In genomic region chr19:32345261-32346207, GRCh38 we compare ENCODE assay signal across 1 cellular context.
TF ChIP-seq lines count a peak whose summit lies in the region.

ZNF507 (plus strand) TSS chr19:32345610; CDS start chr19:32352831, 7,221 bp downstream.

TF ChIP-seq in K562, 482 proteins besides CTCF, POLR2A, EP300 and RAD21 (continued from another document and continues in another):
- TF ChIP-seq, protein P1, sequence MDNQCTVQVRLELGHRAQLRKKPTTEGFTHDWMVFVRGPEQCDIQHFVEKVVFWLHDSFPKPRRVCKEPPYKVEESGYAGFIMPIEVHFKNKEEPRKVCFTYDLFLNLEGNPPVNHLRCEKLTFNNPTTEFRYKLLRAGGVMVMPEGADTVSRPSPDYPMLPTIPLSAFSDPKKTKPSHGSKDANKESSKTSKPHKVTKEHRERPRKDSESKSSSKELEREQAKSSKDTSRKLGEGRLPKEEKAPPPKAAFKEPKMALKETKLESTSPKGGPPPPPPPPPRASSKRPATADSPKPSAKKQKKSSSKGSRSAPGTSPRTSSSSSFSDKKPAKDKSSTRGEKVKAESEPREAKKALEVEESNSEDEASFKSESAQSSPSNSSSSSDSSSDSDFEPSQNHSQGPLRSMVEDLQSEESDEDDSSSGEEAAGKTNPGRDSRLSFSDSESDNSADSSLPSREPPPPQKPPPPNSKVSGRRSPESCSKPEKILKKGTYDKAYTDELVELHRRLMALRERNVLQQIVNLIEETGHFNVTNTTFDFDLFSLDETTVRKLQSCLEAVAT (IDR thresholded peaks at IDR 0.05), result peak in 1 of 2 experiments; percentile 65; a peak in 1 of 4 replicates
- TF ChIP-seq ZNF507 (tag; conservative IDR thresholded peaks at IDR 0.05) (no peak), SIN3A (IDR thresholded peaks at IDR 0.05; ENCODE audit: borderline replicate concordance in 2 of 2, control insufficient read depth in 1 of 2, low read depth in 2 of 2, low read length in 2 of 2) (peak; percentile 70 to 89; a peak in 3 of 4 replicates), SAFB2 (IDR thresholded peaks at IDR 0.05; ENCODE audit: borderline replicate concordance, low read depth, low read length, severe bottlenecking) (no peak), KHSRP (IDR thresholded peaks at IDR 0.05) (no peak), ZNF785 (CRISPR knock-in tag; IDR thresholded peaks at IDR 0.05) (no peak), HDAC6 (IDR thresholded peaks at IDR 0.05; ENCODE audit: low read depth, low read length) (no peak), CBFA2T2 (conservative IDR thresholded peaks at IDR 0.05) (peak; percentile 94), MTF1 (CRISPR knock-in tag; IDR thresholded peaks at IDR 0.05; ENCODE audit: borderline replicate concordance) (no peak), ZNF707 (CRISPR knock-in tag; conservative IDR thresholded peaks at IDR 0.05) (no peak), ZC3H11A (IDR thresholded peaks at IDR 0.05; ENCODE audit: low read depth, low read length) (no peak), MAFF (IDR thresholded peaks at IDR 0.05; ENCODE audit: low read length) (no peak), MYNN (IDR thresholded peaks at IDR 0.05) (no peak), MYNN (CRISPR knock-in tag; IDR thresholded peaks at IDR 0.05) (no peak), THAP7 (CRISPR knock-in tag; IDR thresholded peaks at IDR 0.05) (no peak), PHB (CRISPR knock-in tag; IDR thresholded peaks at IDR 0.05) (no peak), VEZF1 (CRISPR knock-in tag; IDR thresholded peaks at IDR 0.05) (peak; percentile 83), TGIF2 (CRISPR knock-in tag; IDR thresholded peaks at IDR 0.05) (no peak), ELF2 (CRISPR knock-in tag; IDR thresholded peaks at IDR 0.05) (no peak), RAD51 (IDR thresholded peaks at IDR 0.05; ENCODE audit: borderline replicate concordance, low read depth) (peak; percentile 99), SREBF2 (CRISPR knock-in tag; IDR thresholded peaks at IDR 0.05) (no peak), TOE1 (IDR thresholded peaks at IDR 0.05; ENCODE audit: borderline replicate concordance) (peak; percentile 97), TOE1 (CRISPR knock-in tag; IDR thresholded peaks at IDR 0.05; ENCODE audit: borderline replicate concordance, low read depth) (no peak), ATF2 (CRISPR knock-in tag; IDR thresholded peaks at IDR 0.05) (no peak), HCFC1 (IDR thresholded peaks at IDR 0.05; ENCODE audit: low read depth, low read length) (peak; percentile 77), FIP1L1 (IDR thresholded peaks at IDR 0.05; ENCODE audit: low read depth, low read length, poor library complexity, severe bottlenecking) (peak; percentile 81), CREB3 (tag; conservative IDR thresholded peaks at IDR 0.05; ENCODE audit: low read depth) (no peak), NONO (IDR thresholded peaks at IDR 0.05; ENCODE audit: low read depth in 2 of 2, low read length in 1 of 2) (no peak), SMAD1 (IDR thresholded peaks at IDR 0.05; ENCODE audit: low read depth, low read length, partially characterized antibody) (no peak), U2AF1 (optimal IDR thresholded peaks at IDR 0.05; ENCODE audit: low read depth, low read length) (no peak), CCNT2 (IDR thresholded peaks at IDR 0.05; ENCODE audit: borderline replicate concordance, extremely low read depth, insufficient read length, low read depth, low read length) (peak; percentile 18), ZNF592 (IDR thresholded peaks at IDR 0.05) (no peak; the same call in 1 of the 2 replicates), SRSF7 (optimal IDR thresholded peaks at IDR 0.05; ENCODE audit: low read depth, low read length) (no peak), MIER1 (IDR thresholded peaks at IDR 0.05; ENCODE audit: low read depth) (no peak), SMAD2 (IDR thresholded peaks at IDR 0.05; ENCODE audit: low read depth, low read length) (no peak), GATA2 (CRISPR knock-in tag; IDR thresholded peaks at IDR 0.05) (no peak), ZNF518B (CRISPR knock-in tag; IDR thresholded peaks at IDR 0.05) (no peak), POLR2AphosphoS2 (IDR thresholded peaks at IDR 0.05; ENCODE audit: low read length) (no peak), TCFL5 (CRISPR knock-in tag; conservative IDR thresholded peaks at IDR 0.05) (no peak), KLF13 (tag; IDR thresholded peaks at IDR 0.05; ENCODE audit: borderline replicate concordance, low read depth) (0 out of 2 replicates have a peak, but pooled peaks have one; percentile 16), HDGF (IDR thresholded peaks at IDR 0.05) (no peak), KAT7 (CRISPR knock-in tag; IDR thresholded peaks at IDR 0.05; ENCODE audit: borderline replicate concordance) (peak; percentile 53; the same call in 1 of the 2 replicates), NFATC3 (IDR thresholded peaks at IDR 0.05) (no peak), RNF2 (IDR thresholded peaks at IDR 0.05) (no peak), ZNF324 (CRISPR knock-in tag; IDR thresholded peaks at IDR 0.05) (no peak)
- TF ChIP-seq, protein P2, sequence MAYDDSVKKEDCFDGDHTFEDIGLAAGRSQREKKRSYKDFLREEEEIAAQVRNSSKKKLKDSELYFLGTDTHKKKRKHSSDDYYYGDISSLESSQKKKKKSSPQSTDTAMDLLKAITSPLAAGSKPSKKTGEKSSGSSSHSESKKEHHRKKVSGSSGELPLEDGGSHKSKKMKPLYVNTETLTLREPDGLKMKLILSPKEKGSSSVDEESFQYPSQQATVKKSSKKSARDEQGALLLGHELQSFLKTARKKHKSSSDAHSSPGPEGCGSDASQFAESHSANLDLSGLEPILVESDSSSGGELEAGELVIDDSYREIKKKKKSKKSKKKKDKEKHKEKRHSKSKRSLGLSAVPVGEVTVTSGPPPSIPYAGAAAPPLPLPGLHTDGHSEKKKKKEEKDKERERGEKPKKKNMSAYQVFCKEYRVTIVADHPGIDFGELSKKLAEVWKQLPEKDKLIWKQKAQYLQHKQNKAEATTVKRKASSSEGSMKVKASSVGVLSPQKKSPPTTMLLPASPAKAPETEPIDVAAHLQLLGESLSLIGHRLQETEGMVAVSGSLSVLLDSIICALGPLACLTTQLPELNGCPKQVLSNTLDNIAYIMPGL (CRISPR knock-in tag; IDR thresholded peaks at IDR 0.05), result 0 out of 2 replicates have a peak, but pooled peaks have one; percentile 18
- TF ChIP-seq, protein P3, sequence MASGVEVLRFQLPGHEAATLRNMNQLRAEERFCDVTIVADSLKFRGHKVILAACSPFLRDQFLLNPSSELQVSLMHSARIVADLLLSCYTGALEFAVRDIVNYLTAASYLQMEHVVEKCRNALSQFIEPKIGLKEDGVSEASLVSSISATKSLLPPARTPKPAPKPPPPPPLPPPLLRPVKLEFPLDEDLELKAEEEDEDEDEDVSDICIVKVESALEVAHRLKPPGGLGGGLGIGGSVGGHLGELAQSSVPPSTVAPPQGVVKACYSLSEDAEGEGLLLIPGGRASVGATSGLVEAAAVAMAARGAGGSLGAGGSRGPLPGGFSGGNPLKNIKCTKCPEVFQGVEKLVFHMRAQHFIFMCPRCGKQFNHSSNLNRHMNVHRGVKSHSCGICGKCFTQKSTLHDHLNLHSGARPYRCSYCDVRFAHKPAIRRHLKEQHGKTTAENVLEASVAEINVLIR (CRISPR knock-in tag; IDR thresholded peaks at IDR 0.05), result no peak
- TF ChIP-seq, protein P4, sequence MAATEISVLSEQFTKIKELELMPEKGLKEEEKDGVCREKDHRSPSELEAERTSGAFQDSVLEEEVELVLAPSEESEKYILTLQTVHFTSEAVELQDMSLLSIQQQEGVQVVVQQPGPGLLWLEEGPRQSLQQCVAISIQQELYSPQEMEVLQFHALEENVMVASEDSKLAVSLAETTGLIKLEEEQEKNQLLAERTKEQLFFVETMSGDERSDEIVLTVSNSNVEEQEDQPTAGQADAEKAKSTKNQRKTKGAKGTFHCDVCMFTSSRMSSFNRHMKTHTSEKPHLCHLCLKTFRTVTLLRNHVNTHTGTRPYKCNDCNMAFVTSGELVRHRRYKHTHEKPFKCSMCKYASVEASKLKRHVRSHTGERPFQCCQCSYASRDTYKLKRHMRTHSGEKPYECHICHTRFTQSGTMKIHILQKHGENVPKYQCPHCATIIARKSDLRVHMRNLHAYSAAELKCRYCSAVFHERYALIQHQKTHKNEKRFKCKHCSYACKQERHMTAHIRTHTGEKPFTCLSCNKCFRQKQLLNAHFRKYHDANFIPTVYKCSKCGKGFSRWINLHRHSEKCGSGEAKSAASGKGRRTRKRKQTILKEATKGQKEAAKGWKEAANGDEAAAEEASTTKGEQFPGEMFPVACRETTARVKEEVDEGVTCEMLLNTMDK (IDR thresholded peaks at IDR 0.05; ENCODE audit: borderline replicate concordance, insufficient read depth, low read depth, low read length, poor library complexity, severe bottlenecking), result no peak
